In genomic region chr3:139953131-139953910, GRCh38 we compare ENCODE assay signal across 28 cellular contexts. TPM values are rescaled to one million over a fixed set of nuclear protein-coding genes. Genes with fewer than 3 reads are reported as not detected.
"Had no signal": no experiment of that assay in that cellular context is flagged by ENCODE, and none has a peak within 500 bp of the region (broad histone marks: within the 10 kb centered on the region; RNA-seq: fewer than 3 reads in every experiment).

No MANE protein-coding gene starts in this region.

- H3K27ac ChIP-seq: coronary artery, sigmoid colon, stomach, suprapubic skin, tibial nerve had no signal

- H3K36me3 Mint-ChIP-seq: activated naive CD8-positive, alpha-beta T cell treated with anti-CD3 and anti-CD28 coated beads for 36 hours; immature natural killer cell; naive B cell; stimulated activated memory B cell treated with anti-CD40 and anti-IgM and Interleukin-4, amounts not matched to agents 10 μg/mL and 1 μg/mL and 100 μg/mL, for 72 hours had no signal

- FAIRE-seq: astrocyte, TTC549 had no signal

- H3K4me1 ChIP-seq: sigmoid colon, stomach, suprapubic skin, tibial nerve had no signal

- H3K36me3 ChIP-seq: sigmoid colon, stomach, suprapubic skin, tibial nerve had no signal

- H3K9me3 ChIP-seq: sigmoid colon, stomach, suprapubic skin, tibial nerve had no signal

- H3K27me3 ChIP-seq: sigmoid colon, tibial nerve had no signal

- H3K27ac Mint-ChIP-seq: activated CD8-positive, alpha-beta T cell treated with anti-CD3 and anti-CD28 coated beads, Interleukin-2, amount 10 ng/mL, durations not matched to agents 7 days and 5 days; activated naive CD8-positive, alpha-beta T cell treated with anti-CD3 and anti-CD28 coated beads for 36 hours; activated T-cell treated with anti-CD3 and anti-CD28 coated beads, Interleukin-2, amount 50 U/mL, for 24 hours; activated T-helper 2 cell treated with anti-CD3 and anti-CD28 coated beads, Interferon-gamma antibody, Interleukin-2, Interleukin-4, amounts not matched to agents 10 μg/mL and 5 μg/mL and 100 μg/mL, durations not matched to agents 14 hours and 24 hours and 36 hours; endodermal cell; immature natural killer cell; naive B cell; stimulated activated memory B cell treated with anti-CD40 and anti-IgM and Interleukin-4, amounts not matched to agents 10 μg/mL and 1 μg/mL and 100 μg/mL, for 72 hours had no signal

- H3K4me1 Mint-ChIP-seq: endodermal cell; immature natural killer cell; naive B cell; stimulated activated memory B cell treated with anti-CD40 and anti-IgM and Interleukin-4, amounts not matched to agents 10 μg/mL and 1 μg/mL and 100 μg/mL, for 72 hours had no signal

- H3K27me3 Mint-ChIP-seq: stimulated activated memory B cell treated with anti-CD40 and anti-IgM and Interleukin-4, amounts not matched to agents 10 μg/mL and 1 μg/mL and 100 μg/mL, for 72 hours had no signal

- H3K4me3 Mint-ChIP-seq: activated CD8-positive, alpha-beta T cell treated with anti-CD3 and anti-CD28 coated beads, Interleukin-2, amount 10 ng/mL, durations not matched to agents 7 days and 5 days; activated naive CD8-positive, alpha-beta T cell treated with anti-CD3 and anti-CD28 coated beads for 36 hours; activated T-cell treated with anti-CD3 and anti-CD28 coated beads, Interleukin-2, amount 50 U/mL, for 24 hours; endodermal cell; immature natural killer cell; naive B cell; neural crest cell; stimulated activated memory B cell treated with anti-CD40 and anti-IgM and Interleukin-4, amounts not matched to agents 10 μg/mL and 1 μg/mL and 100 μg/mL, for 72 hours had no signal

- H3K4me3 ChIP-seq: coronary artery, sigmoid colon, smooth muscle cell, stomach, suprapubic skin, tibial nerve had no signal

- H3K9me3 Mint-ChIP-seq: activated naive CD8-positive, alpha-beta T cell treated with anti-CD3 and anti-CD28 coated beads for 36 hours; activated T-cell treated with anti-CD3 and anti-CD28 coated beads, Interleukin-2, amount 50 U/mL, for 24 hours; activated T-helper 2 cell treated with anti-CD3 and anti-CD28 coated beads, Interferon-gamma antibody, Interleukin-2, Interleukin-4, amounts not matched to agents 10 μg/mL and 5 μg/mL and 100 μg/mL, durations not matched to agents 14 hours and 24 hours and 36 hours; endodermal cell; immature natural killer cell; neural crest cell; stimulated activated memory B cell treated with anti-CD40 and anti-IgM and Interleukin-4, amounts not matched to agents 10 μg/mL and 1 μg/mL and 100 μg/mL, for 72 hours had no signal

- ATAC-seq: activated CD8-positive, alpha-beta T cell treated with anti-CD3 and anti-CD28 coated beads, Interleukin-2, amount 10 ng/mL, durations not matched to agents 7 days and 5 days; left colon; stimulated activated memory B cell treated with anti-CD40 and anti-IgM and Interleukin-4, amounts not matched to agents 10 μg/mL and 1 μg/mL and 100 μg/mL, for 72 hours had no signal

- DNase-seq: activated CD4-positive, alpha-beta T cell treated with anti-CD3 and anti-CD28 coated beads for 1 hour; activated CD4-positive, alpha-beta T cell treated with anti-CD3 and anti-CD28 coated beads, Interleukin-2, amount 50 U/mL, for 1 hour; activated CD8-positive, alpha-beta T cell treated with anti-CD3 and anti-CD28 coated beads, Interleukin-2, amount 10 ng/mL, durations not matched to agents 7 days and 5 days; activated naive CD4-positive, alpha-beta T cell treated with Interleukin-2 at 50 U/mL for 16 hours; activated naive CD8-positive, alpha-beta T cell treated with anti-CD3 and anti-CD28 coated beads for 36 hours; activated T-cell treated with anti-CD3 and anti-CD28 coated beads, Interleukin-2, amount 50 U/mL, for 24 hours; cerebellar nuclear complex; endodermal cell; erythroblast; foreskin melanocyte; immature natural killer cell; left colon; mesenchymal stem cell; naive B cell; occipital lobe; sigmoid colon; stimulated activated CD4-positive, alpha-beta T cell treated with anti-CD3 and anti-CD28 coated beads, Interleukin-15, amount 100 ng/mL, for 24 hours; stomach; T-helper 1 cell had no signal

RNA-seq across cellular contexts. Expression of gene CLSTN2, which starts 18.3 kb away (rescaled TPM):
- total RNA-seq: activated CD8-positive, alpha-beta T cell treated with anti-CD3 and anti-CD28 coated beads, Interleukin-2, amount 10 ng/mL, durations not matched to agents 7 days and 5 days; activated T-helper 2 cell treated with anti-CD3 and anti-CD28 coated beads, Interferon-gamma antibody, Interleukin-2, Interleukin-4, amounts not matched to agents 10 μg/mL and 5 μg/mL and 100 μg/mL, durations not matched to agents 14 hours and 24 hours and 36 hours had no signal
